ENCODE assay signal across 9 cellular contexts in genomic region chr14:24695265-24696241, GRCh38.
DNase-seq lines count a peak whose midpoint lies in the region; ATAC-seq and TF ChIP-seq lines count a peak whose summit lies in the region.
"Had no signal": no experiment of that assay in that cellular context is flagged by ENCODE, and none has a peak within 500 bp of the region (broad histone marks: within the 10 kb centered on the region; RNA-seq: fewer than 3 reads in every experiment).

No MANE protein-coding gene starts in this region.

- H3K27me3 ChIP-seq in MG63 (no peaks in the 10 kb centered on the region), suprapubic skin (no peaks in the 10 kb centered on the region)

- TF ChIP-seq CTCF in suprapubic skin (IDR thresholded peaks at IDR 0.05) = no peak

- WGBS in suprapubic skin = 61% methylated on average over 8 of the region's 8 CpGs

- no peaks in the 10 kb centered on the region for H3K9me3 ChIP-seq in MG63
- H3K9me3 ChIP-seq in suprapubic skin = no peaks in the 10 kb centered on the region

- no peak for TF ChIP-seq POLR2A in suprapubic skin (IDR thresholded peaks at IDR 0.05)

- H3K4me3 ChIP-seq in MG63 = no peak overlapping the region
- no peak overlapping the region for H3K4me3 ChIP-seq in suprapubic skin

- ATAC-seq in GM19463 (IDR thresholded peaks at IDR 0.05; ENCODE audit: unreplicated experiment) (peak; percentile 33), HG03460 (IDR thresholded peaks at IDR 0.05; ENCODE audit: unreplicated experiment) (peak; percentile 53)

- H3K36me3 ChIP-seq in MG63 (no peaks in the 10 kb centered on the region), suprapubic skin (no peaks in the 10 kb centered on the region)

- DNase-seq in Ammon's horn (ENCODE audit: low spot score) (peak; percentile 72), caudate nucleus (lab: John Stamatoyannopoulos, UW) (peak in 16 of 61 donors; percentile 4 to 67 (median 16)), D341Med (ENCODE audit: low spot score) (no peak), MG63 (no peak), suprapubic skin (ENCODE audit: low spot score in 2 of 2) (no peak)
- no peak for DNase-seq in stimulated activated CD4-positive, alpha-beta T cell treated with anti-CD3 and anti-CD28 coated beads, Interleukin-2, amount 100 ng/mL, for 48 hours
- DNase-seq: NCI-H187 had no signal

- peak overlapping the region; percentile 69 for H3K27ac ChIP-seq in caudate nucleus (ENCODE audit: low read depth, low read length)
- no peak overlapping the region for H3K27ac ChIP-seq in suprapubic skin

- H3K4me1 ChIP-seq in suprapubic skin = peaks cover 2% of the 10 kb centered on the region

- TF ChIP-seq EP300 in suprapubic skin (IDR thresholded peaks at IDR 0.05) = no peak
